1 cellular context compared by ENCODE assay signal in the genomic region with DNA sequence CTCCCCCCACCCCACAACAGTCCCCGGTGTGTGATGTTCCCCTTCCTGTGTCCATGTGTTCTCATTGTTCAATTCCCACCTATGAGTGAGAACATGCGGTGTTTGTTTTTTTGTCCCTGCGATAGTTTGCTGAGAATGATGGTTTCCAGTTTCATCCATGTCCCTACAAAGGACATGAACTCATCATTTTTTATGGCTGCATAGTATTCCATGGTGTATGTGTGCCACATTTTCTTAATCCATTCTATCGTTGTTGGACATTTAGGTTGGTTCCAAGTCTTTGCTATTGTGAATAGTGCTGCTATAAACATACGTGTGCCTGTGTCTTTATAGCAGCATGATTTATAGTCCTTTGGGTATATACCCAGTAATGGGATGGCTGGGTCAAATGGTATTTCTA. TPM values are rescaled to one million over a fixed set of nuclear protein-coding genes. Genes with fewer than 3 reads are reported as not detected.
"Had no signal": no experiment of that assay in that cellular context is flagged by ENCODE, and none has a peak within 500 bp of the region (broad histone marks: within the 10 kb centered on the region; RNA-seq: fewer than 3 reads in every experiment).

No MANE protein-coding gene starts in this region.

RNA-seq across cellular contexts. Expression of gene SCIMP, which starts 17.1 kb away (rescaled TPM):
- total RNA-seq: G401 had no signal
